8 cellular contexts compared by ENCODE assay signal in the genomic region with DNA sequence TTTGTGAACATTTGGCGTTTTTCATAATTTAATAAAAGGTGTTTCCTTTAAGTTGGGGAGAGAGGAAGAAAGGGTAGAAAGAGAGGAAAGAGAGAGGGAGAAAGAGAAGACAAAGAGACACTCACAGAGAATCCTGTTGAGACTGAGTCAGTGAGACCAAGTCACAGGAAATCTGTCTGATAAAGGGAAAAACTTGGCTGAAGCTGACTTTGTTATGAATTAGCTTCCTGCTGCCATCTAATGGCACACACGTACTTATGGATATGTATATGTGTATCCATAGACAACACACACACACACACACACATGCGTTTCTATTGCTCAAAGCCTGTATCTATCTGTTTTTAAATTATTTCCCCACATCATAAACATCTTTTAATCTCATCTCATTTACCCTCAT. TPM values are rescaled to one million over a fixed set of nuclear protein-coding genes. Genes with fewer than 3 reads are reported as not detected.
DNase-seq lines count a peak whose midpoint lies in the region; ATAC-seq and TF ChIP-seq lines count a peak whose summit lies in the region.

No MANE protein-coding gene starts in this region.

- no peak overlapping the region for H3K27ac Mint-ChIP-seq in activated naive CD8-positive, alpha-beta T cell treated with anti-CD3 and anti-CD28 coated beads, Interleukin-2, amount 50 U/mL, for 24 hours
- no peak overlapping the region for H3K27ac Mint-ChIP-seq in activated naive CD8-positive, alpha-beta T cell treated with anti-CD3 and anti-CD28 coated beads for 36 hours

- WGBS in suprapubic skin, result 41% methylated on average over 3 of the region's 3 CpGs

- no peaks in the 10 kb centered on the region for H3K9me3 ChIP-seq in suprapubic skin

- no peak overlapping the region for H3K4me3 Mint-ChIP-seq in activated naive CD8-positive, alpha-beta T cell treated with anti-CD3 and anti-CD28 coated beads, Interleukin-2, amount 50 U/mL, for 24 hours
- H3K4me3 Mint-ChIP-seq in activated naive CD8-positive, alpha-beta T cell treated with anti-CD3 and anti-CD28 coated beads for 36 hours, result no peak overlapping the region

- TF ChIP-seq POLR2A in suprapubic skin (IDR thresholded peaks at IDR 0.05), result no peak

- no peak for DNase-seq in activated naive CD8-positive, alpha-beta T cell treated with anti-CD3 and anti-CD28 coated beads, Interleukin-2, amount 50 U/mL, for 24 hours
- no peak for DNase-seq in activated naive CD8-positive, alpha-beta T cell treated with anti-CD3 and anti-CD28 coated beads for 36 hours
- DNase-seq in NCI-H2227 treated with DMSO at 0.1 percent for 48 hours (lab: John Stamatoyannopoulos, UW) (peak; percentile 11), dermis microvascular lymphatic vessel endothelial cell (ENCODE audit: low read depth in 2 of 2) (peak; percentile 68 to 90), stromal cell of bone marrow (ENCODE audit: low read depth) (peak; percentile 54), suprapubic skin (ENCODE audit: low spot score in 2 of 2) (no peak), mucosa of gallbladder (ENCODE audit: low spot score) (no peak)

- no peaks in the 10 kb centered on the region for H3K36me3 Mint-ChIP-seq in activated naive CD8-positive, alpha-beta T cell treated with anti-CD3 and anti-CD28 coated beads, Interleukin-2, amount 50 U/mL, for 24 hours (ENCODE audit: low read depth)
- no peaks in the 10 kb centered on the region for H3K36me3 Mint-ChIP-seq in activated naive CD8-positive, alpha-beta T cell treated with anti-CD3 and anti-CD28 coated beads for 36 hours

- H3K36me3 ChIP-seq in suprapubic skin, result no peaks in the 10 kb centered on the region

- H3K9me3 Mint-ChIP-seq in activated naive CD8-positive, alpha-beta T cell treated with anti-CD3 and anti-CD28 coated beads, Interleukin-2, amount 50 U/mL, for 24 hours, result no peaks in the 10 kb centered on the region
- H3K9me3 Mint-ChIP-seq in activated naive CD8-positive, alpha-beta T cell treated with anti-CD3 and anti-CD28 coated beads for 36 hours, result no peaks in the 10 kb centered on the region

- H3K4me1 Mint-ChIP-seq in activated naive CD8-positive, alpha-beta T cell treated with anti-CD3 and anti-CD28 coated beads, Interleukin-2, amount 50 U/mL, for 24 hours, result no peaks in the 10 kb centered on the region
- H3K4me1 Mint-ChIP-seq in activated naive CD8-positive, alpha-beta T cell treated with anti-CD3 and anti-CD28 coated beads for 36 hours, result no peaks in the 10 kb centered on the region

- H3K27me3 ChIP-seq in suprapubic skin, result no peaks in the 10 kb centered on the region

- TF ChIP-seq CTCF in suprapubic skin (IDR thresholded peaks at IDR 0.05), result no peak

- peak; percentile 40 for ATAC-seq in activated naive CD8-positive, alpha-beta T cell treated with anti-CD3 and anti-CD28 coated beads, Interleukin-2, amount 50 U/mL, for 24 hours
- ATAC-seq in HG02981 (IDR thresholded peaks at IDR 0.05; ENCODE audit: unreplicated experiment), result no peak

- H3K27ac ChIP-seq in suprapubic skin, result no peak overlapping the region

- TF ChIP-seq EP300 in suprapubic skin (IDR thresholded peaks at IDR 0.05), result no peak

- no peaks in the 10 kb centered on the region for H3K4me1 ChIP-seq in suprapubic skin

- H3K27me3 Mint-ChIP-seq in activated naive CD8-positive, alpha-beta T cell treated with anti-CD3 and anti-CD28 coated beads, Interleukin-2, amount 50 U/mL, for 24 hours, result no peaks in the 10 kb centered on the region
- H3K27me3 Mint-ChIP-seq in activated naive CD8-positive, alpha-beta T cell treated with anti-CD3 and anti-CD28 coated beads for 36 hours, result no peaks in the 10 kb centered on the region

- no peak overlapping the region for H3K4me3 ChIP-seq in suprapubic skin

RNA-seq across cellular contexts. Expression of gene DISC1, which starts 42.5 kb away (rescaled TPM):
- 1 to 10 TPM; 1.7 to 2.0 TPM for total RNA-seq in activated naive CD8-positive, alpha-beta T cell treated with anti-CD3 and anti-CD28 coated beads for 36 hours
- total RNA-seq in dermis microvascular lymphatic vessel endothelial cell, result 4.5 and 6.2 TPM in 2 replicates
- 1 to 10 TPM; 3.0 to 8.4 (median 5.2) TPM for total RNA-seq in suprapubic skin
- 10.8 TPM for total RNA-seq in mucosa of gallbladder

RNA-seq across cellular contexts. Expression of gene TSNAX, which starts 55.6 kb away (rescaled TPM):
- total RNA-seq in activated naive CD8-positive, alpha-beta T cell treated with anti-CD3 and anti-CD28 coated beads for 36 hours, result 10 to 100 TPM; 48.5 to 48.8 TPM
- total RNA-seq in dermis microvascular lymphatic vessel endothelial cell, result 26.7 and 28.2 TPM in 2 replicates
- total RNA-seq in suprapubic skin, result 10 to 100 TPM; 18.8 to 36.4 (median 25.4) TPM
- 31.7 TPM for total RNA-seq in mucosa of gallbladder

Comparison
In these comparisons a context has a peak if more than half of its experiments do, and no peak if none do; other contexts are left out.
1. DNase-seq: peak in NCI-H2227 treated with DMSO at 0.1 percent for 48 hours (single experiment), dermis microvascular lymphatic vessel endothelial cell (2 of 2) and stromal cell of bone marrow (single experiment); none in activated naive CD8-positive, alpha-beta T cell treated with anti-CD3 and anti-CD28 coated beads, Interleukin-2, amount 50 U/mL, for 24 hours (single experiment), activated naive CD8-positive, alpha-beta T cell treated with anti-CD3 and anti-CD28 coated beads for 36 hours (single experiment), suprapubic skin (0 of 2) and mucosa of gallbladder (single experiment).